In the genomic region with DNA sequence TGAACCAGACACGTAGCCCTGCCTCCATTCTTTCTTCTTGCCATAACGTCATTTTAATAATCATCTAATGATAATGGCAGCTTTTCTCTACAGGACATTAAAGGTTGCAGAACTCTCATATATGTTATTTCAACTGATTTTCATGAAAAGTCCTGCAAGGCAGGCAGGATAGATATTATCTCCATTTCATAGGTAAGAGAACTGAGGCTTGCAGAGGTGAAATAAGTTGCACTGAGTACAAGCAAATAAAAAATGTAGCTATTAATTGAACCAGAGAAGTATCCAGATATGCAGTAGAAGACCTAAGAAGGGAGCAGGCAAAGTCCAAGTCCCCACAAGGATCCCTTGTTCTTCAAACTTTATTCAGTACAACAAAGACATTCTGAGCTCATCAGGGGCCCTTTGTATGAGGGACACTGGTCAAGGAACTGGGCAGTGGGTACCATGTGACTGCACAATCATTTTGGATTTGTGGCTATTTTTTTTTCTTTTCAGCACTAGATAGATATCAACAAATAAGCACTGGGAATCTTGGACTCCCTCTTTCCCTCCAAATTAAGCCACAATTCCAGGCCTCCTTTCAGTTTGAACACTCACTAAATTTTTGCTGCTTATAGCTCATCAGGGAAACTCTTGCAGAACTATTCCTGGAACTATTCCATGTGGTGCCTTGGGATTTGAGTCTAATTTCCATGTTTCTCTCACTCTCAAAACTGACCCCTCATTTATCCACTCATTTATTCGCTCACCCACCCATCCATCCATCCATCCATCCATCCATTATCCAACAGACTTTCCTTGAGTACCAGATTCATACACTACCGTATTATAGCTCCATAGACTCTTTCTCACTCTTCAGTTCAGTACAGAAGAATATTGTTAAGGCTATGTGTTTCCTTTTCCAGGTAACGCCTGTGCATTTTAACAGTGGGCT, we compare ENCODE assay signal across 1 cellular context.
TF ChIP-seq lines count a peak whose summit lies in the region.

No MANE protein-coding gene starts in this region.

TF ChIP-seq in liver, 16 proteins besides CTCF, POLR2A, EP300 and RAD21 (continued from another document):
- TF ChIP-seq GABPA (IDR thresholded peaks at IDR 0.05 in 1 of 2, conservative IDR thresholded peaks at IDR 0.05 in 1 of 2): no peak
- TF ChIP-seq, protein P1, sequence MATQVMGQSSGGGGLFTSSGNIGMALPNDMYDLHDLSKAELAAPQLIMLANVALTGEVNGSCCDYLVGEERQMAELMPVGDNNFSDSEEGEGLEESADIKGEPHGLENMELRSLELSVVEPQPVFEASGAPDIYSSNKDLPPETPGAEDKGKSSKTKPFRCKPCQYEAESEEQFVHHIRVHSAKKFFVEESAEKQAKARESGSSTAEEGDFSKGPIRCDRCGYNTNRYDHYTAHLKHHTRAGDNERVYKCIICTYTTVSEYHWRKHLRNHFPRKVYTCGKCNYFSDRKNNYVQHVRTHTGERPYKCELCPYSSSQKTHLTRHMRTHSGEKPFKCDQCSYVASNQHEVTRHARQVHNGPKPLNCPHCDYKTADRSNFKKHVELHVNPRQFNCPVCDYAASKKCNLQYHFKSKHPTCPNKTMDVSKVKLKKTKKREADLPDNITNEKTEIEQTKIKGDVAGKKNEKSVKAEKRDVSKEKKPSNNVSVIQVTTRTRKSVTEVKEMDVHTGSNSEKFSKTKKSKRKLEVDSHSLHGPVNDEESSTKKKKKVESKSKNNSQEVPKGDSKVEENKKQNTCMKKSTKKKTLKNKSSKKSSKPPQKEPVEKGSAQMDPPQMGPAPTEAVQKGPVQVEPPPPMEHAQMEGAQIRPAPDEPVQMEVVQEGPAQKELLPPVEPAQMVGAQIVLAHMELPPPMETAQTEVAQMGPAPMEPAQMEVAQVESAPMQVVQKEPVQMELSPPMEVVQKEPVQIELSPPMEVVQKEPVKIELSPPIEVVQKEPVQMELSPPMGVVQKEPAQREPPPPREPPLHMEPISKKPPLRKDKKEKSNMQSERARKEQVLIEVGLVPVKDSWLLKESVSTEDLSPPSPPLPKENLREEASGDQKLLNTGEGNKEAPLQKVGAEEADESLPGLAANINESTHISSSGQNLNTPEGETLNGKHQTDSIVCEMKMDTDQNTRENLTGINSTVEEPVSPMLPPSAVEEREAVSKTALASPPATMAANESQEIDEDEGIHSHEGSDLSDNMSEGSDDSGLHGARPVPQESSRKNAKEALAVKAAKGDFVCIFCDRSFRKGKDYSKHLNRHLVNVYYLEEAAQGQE (IDR thresholded peaks at IDR 0.05): no peak
